ENCODE assay signal across 20 cellular contexts in the genomic region with DNA sequence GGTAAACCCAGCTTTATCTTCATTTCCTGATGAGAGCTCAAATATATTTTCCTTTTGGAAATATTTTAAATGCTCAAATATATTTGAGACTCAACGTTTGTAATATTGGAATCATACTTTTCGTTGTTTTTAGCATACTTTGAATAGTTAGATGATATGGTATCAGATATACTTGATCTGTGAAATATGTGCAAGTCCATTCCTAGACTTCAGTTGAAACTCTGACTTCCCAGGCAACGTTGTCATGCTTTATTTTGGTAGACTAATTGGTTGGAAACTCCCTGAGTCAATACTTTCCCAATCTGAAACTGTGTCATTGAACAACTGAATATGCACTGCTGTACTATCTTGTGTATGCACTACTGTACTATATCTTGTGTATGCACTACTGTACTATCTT.
"Had no signal": no experiment of that assay in that cellular context is flagged by ENCODE, and none has a peak within 500 bp of the region (broad histone marks: within the 10 kb centered on the region; RNA-seq: fewer than 3 reads in every experiment).

No MANE protein-coding gene starts in this region.

- H3K9me3 ChIP-seq: esophagus squamous epithelium, mucosa of descending colon, neutrophil, psoas muscle, right lobe of liver, spleen, thoracic aorta, transverse colon had no signal

- DNase-seq: cortex of kidney; effector memory CD8-positive, alpha-beta T cell; esophagus squamous epithelium; foreskin keratinocyte; kidney glomerular epithelial cell; mucosa of descending colon; naive thymus-derived CD8-positive, alpha-beta T cell; psoas muscle; retina; right lobe of liver; spleen; stimulated activated CD4-positive, alpha-beta T cell treated with anti-CD3 and anti-CD28 coated beads, Interleukin-15, amount 100 ng/mL, for 24 hours; stimulated activated CD4-positive, alpha-beta T cell treated with anti-CD3 and anti-CD28 coated beads, Interleukin-1b, Interleukin-23, amount 100 ng/mL, for 48 hours; stimulated activated CD4-positive, alpha-beta T cell treated with anti-CD3 and anti-CD28 coated beads, Interleukin-4, amount 100 ng/mL, for 24 hours; stimulated activated naive B cell treated with anti-CD40 and anti-IgM and Interleukin-4, amounts not matched to agents 10 μg/mL and 1 μg/mL and 100 μg/mL, for 72 hours; stimulated activated naive CD8-positive, alpha-beta T cell treated with anti-CD3 and anti-CD28 coated beads, Interleukin-15, amount 100 ng/mL, for 72 hours; transverse colon had no signal

- H3K36me3 ChIP-seq: esophagus squamous epithelium, neutrophil, right lobe of liver, spleen, thoracic aorta, transverse colon had no signal

- H3K4me1 ChIP-seq: esophagus squamous epithelium, foreskin keratinocyte, psoas muscle, right lobe of liver, spleen, transverse colon had no signal

- H3K27me3 ChIP-seq: esophagus squamous epithelium, foreskin keratinocyte, hepatocyte, neutrophil, right lobe of liver, spleen, transverse colon had no signal

- H3K4me3 ChIP-seq: esophagus squamous epithelium, hepatocyte, mucosa of descending colon, psoas muscle, right lobe of liver, spleen, thoracic aorta, transverse colon had no signal
